In the genomic region with DNA sequence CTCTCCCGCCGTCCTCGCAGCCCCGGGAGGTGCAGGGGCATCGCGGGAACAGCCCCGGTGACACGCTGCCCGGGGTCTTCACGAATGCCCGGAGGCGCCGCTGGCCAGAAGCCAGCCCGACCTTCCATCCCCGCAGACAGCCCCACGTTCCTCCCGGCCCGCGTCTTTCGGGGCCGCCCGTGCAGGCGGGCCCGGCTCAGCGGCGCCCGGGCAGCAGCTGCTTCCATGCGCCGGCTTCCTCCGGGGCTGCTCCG, we compare ENCODE assay signal across 1 cellular context.
A peak's percentile ranks its signal among the peaks of the same experiment; 100 is the strongest.
TF ChIP-seq lines count a peak whose summit lies in the region.

No MANE protein-coding gene starts in this region.

TF ChIP-seq in GM12878, 131 proteins besides CTCF, POLR2A, EP300 and RAD21:
- TF ChIP-seq NFXL1 (IDR thresholded peaks at IDR 0.05; ENCODE audit: borderline replicate concordance) (0 out of 2 replicates have a peak, but pooled peaks have one; percentile 50), SMARCA5 (IDR thresholded peaks at IDR 0.05) (no peak), ZNF217 (IDR thresholded peaks at IDR 0.05) (no peak)
- TF ChIP-seq, protein P1, sequence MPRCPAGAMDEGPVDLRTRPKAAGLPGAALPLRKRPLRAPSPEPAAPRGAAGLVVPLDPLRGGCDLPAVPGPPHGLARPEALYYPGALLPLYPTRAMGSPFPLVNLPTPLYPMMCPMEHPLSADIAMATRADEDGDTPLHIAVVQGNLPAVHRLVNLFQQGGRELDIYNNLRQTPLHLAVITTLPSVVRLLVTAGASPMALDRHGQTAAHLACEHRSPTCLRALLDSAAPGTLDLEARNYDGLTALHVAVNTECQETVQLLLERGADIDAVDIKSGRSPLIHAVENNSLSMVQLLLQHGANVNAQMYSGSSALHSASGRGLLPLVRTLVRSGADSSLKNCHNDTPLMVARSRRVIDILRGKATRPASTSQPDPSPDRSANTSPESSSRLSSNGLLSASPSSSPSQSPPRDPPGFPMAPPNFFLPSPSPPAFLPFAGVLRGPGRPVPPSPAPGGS (IDR thresholded peaks at IDR 0.05; ENCODE audit: borderline replicate concordance, insufficient read depth, low read depth, low read length, poor library complexity, severe bottlenecking): no peak
- TF ChIP-seq, protein P2, sequence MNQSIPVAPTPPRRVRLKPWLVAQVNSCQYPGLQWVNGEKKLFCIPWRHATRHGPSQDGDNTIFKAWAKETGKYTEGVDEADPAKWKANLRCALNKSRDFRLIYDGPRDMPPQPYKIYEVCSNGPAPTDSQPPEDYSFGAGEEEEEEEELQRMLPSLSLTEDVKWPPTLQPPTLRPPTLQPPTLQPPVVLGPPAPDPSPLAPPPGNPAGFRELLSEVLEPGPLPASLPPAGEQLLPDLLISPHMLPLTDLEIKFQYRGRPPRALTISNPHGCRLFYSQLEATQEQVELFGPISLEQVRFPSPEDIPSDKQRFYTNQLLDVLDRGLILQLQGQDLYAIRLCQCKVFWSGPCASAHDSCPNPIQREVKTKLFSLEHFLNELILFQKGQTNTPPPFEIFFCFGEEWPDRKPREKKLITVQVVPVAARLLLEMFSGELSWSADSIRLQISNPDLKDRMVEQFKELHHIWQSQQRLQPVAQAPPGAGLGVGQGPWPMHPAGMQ (IDR thresholded peaks at IDR 0.05; ENCODE audit: borderline replicate concordance): no peak
TF ChIP-seq in GM12878: peak in this region for 1.
